Comparison of ENCODE assay signal across 21 cellular contexts in genomic region chr4:48345542-48345941, GRCh38. TPM values are rescaled to one million over a fixed set of nuclear protein-coding genes. Genes with fewer than 3 reads are reported as not detected.
A peak's percentile ranks its signal among the peaks of the same experiment; 100 is the strongest.
DNase-seq lines count a peak whose midpoint lies in the region; ATAC-seq, FAIRE-seq and TF ChIP-seq lines count a peak whose summit lies in the region.
"Had no signal": no experiment of that assay in that cellular context is flagged by ENCODE, and none has a peak within 500 bp of the region (broad histone marks: within the 10 kb centered on the region; RNA-seq: fewer than 3 reads in every experiment).

No MANE protein-coding gene starts in this region.

- CTCF ChIA-PET in HEK293T (lab: Yijun Ruan, JAX): interaction anchor here (0.6 kb wide), 1 partner anchor 86 kb away, joined by 5 read pairs; no protein-coding TSS in a partner anchor

- intact Hi-C loops in kidney (cut with DNase I): no loop called here

- H3K27ac ChIP-seq in kidney (ENCODE audit: low read depth in 2 of 2, low read length in 2 of 2): no peak overlapping the region
- H3K27ac ChIP-seq: Peyer's patch had no signal

- POLR2A ChIA-PET in HEK293T (lab: Yijun Ruan, JAX): no interaction called here

- H3K27me3 Mint-ChIP-seq in brain: peaks cover 9% of the 10 kb centered on the region

- ATAC-seq in GM19397 (IDR thresholded peaks at IDR 0.05; ENCODE audit: unreplicated experiment): no peak
- ATAC-seq: CD8-positive, alpha-beta T cell had no signal

- H3K9ac ChIP-seq in kidney (ENCODE audit: low read length in 2 of 2): no peak overlapping the region

- H3K4me3 ChIP-seq in kidney (ENCODE audit: low read length in 2 of 2): no peak overlapping the region
- H3K4me3 ChIP-seq: Peyer's patch had no signal

- no peak for TF ChIP-seq CTCF in brain (conservative IDR thresholded peaks at IDR 0.05)
- TF ChIP-seq CTCF in kidney (IDR thresholded peaks at IDR 0.05; ENCODE audit: borderline replicate concordance, extremely low read depth, insufficient read depth): no peak

- peaks cover 69% of the 10 kb centered on the region for H3K4me1 Mint-ChIP-seq in brain

- DNase-seq in HEK293T (ENCODE audit: extremely low spot score): no peak
- DNase-seq in kidney: no peak
- no peak for DNase-seq in DMS 273 (lab: John Stamatoyannopoulos, UW; ENCODE audit: unreplicated experiment)
- DNase-seq in stimulated activated naive CD4-positive, alpha-beta T cell treated with Interleukin-2 at 50 U/mL for 16 hours (lab: John Stamatoyannopoulos, UW): no peak
- DNase-seq in activated naive CD4-positive, alpha-beta T cell (lab: John Stamatoyannopoulos, UW): no peak
- DNase-seq: BE2C; Calu3; CD8-positive, alpha-beta T cell; DMS53; H9; Karpas-422; MM.1S; NCI-H1105; NCI-H2081; NCI-H2171 treated with DMSO at 0.1 percent for 48 hours; NK-92 treated with Interleukin-12 subunit alpha and Interleukin-12 subunit beta, amount 100 ng/mL, for 24 hours; Peyer's patch; Right ventricle myocardium superior had no signal

- H3K4me3 Mint-ChIP-seq in brain: peak overlapping the region in 4 of 5 experiments; percentile 96 to 100 (median 99)

- peak; percentile 56 for FAIRE-seq in A204.1 (lab: Jason Lieb, UNC)
- FAIRE-seq in kidney (lab: Jason Lieb, UNC): peak; percentile 74

- H3K36me3 Mint-ChIP-seq in brain: peaks cover 16% of the 10 kb centered on the region

- H3K9me3 Mint-ChIP-seq in brain: peaks cover 0 to under 1% (median 0%) of the 10 kb centered on the region in 5 experiments
- H3K9me3 Mint-ChIP-seq: CD8-positive, alpha-beta T cell; H9 had no signal

- H3K36me3 ChIP-seq in kidney (ENCODE audit: control insufficient read depth in 1 of 2, insufficient read depth in 2 of 2, low read length in 2 of 2): no peaks in the 10 kb centered on the region
- H3K36me3 ChIP-seq: Peyer's patch had no signal

- peaks cover 0 to 3% of the 10 kb centered on the region in 2 donors for H3K4me1 ChIP-seq in kidney (ENCODE audit: control insufficient read depth in 1 of 2, insufficient read depth in 1 of 2, low read depth in 1 of 2, low read length in 2 of 2)

- no peaks in the 10 kb centered on the region for H3K9me3 ChIP-seq in kidney (ENCODE audit: control insufficient read depth in 1 of 2, low read length in 2 of 2)
- H3K9me3 ChIP-seq: BE2C, Peyer's patch had no signal

- peak overlapping the region in 1 of 5 experiments; percentile 87 for H3K27ac Mint-ChIP-seq in brain
- H3K27ac Mint-ChIP-seq: CD8-positive, alpha-beta T cell had no signal

TF ChIP-seq in HEK293T, 16 proteins besides CTCF, POLR2A, EP300 and RAD21:
- TF ChIP-seq FOXA1 (IDR thresholded peaks at IDR 0.05) (no peak), PKNOX1 (IDR thresholded peaks at IDR 0.05) (peak; percentile 65)

RNA-seq across cellular contexts. Expression of gene SLAIN2, which starts 4.2 kb away (rescaled TPM):
- 20.3 TPM for polyA plus RNA-seq in brain (ENCODE audit: insufficient read depth, low read depth, low replicate concordance)
- 69.1 TPM for total RNA-seq in kidney
- polyA plus RNA-seq in kidney (ENCODE audit: insufficient read depth, low read depth, low replicate concordance): 23.6 TPM
